ENCODE assay signal across 1 cellular context in genomic region chr19:16518061-16518460, GRCh38.
TF ChIP-seq lines count a peak whose summit lies in the region.

No MANE protein-coding gene starts in this region.

TF ChIP-seq in GM23338, 12 proteins besides CTCF, POLR2A, EP300 and RAD21 (continued from another document):
- TF ChIP-seq REST (IDR thresholded peaks at IDR 0.05; ENCODE audit: unreplicated experiment) (no peak), CREB1 (CRISPR knock-in tag; IDR thresholded peaks at IDR 0.05; ENCODE audit: low read depth) (no peak), EZH2phosphoT487 (IDR thresholded peaks at IDR 0.05; ENCODE audit: unreplicated experiment) (no peak), NANOG (IDR thresholded peaks at IDR 0.05; ENCODE audit: borderline replicate concordance) (no peak), ZNF114 (CRISPR knock-in tag; IDR thresholded peaks at IDR 0.05) (no peak), JUNB (IDR thresholded peaks at IDR 0.05; ENCODE audit: unreplicated experiment) (no peak), POLR2AphosphoS5 (IDR thresholded peaks at IDR 0.05; ENCODE audit: low read depth) (no peak), ZNF331 (CRISPR knock-in tag; IDR thresholded peaks at IDR 0.05; ENCODE audit: low read depth) (no peak), EZH2 (IDR thresholded peaks at IDR 0.05; ENCODE audit: low read depth, unreplicated experiment) (no peak), ZNF462 (CRISPR knock-in tag; IDR thresholded peaks at IDR 0.05) (no peak)
